Comparison of ENCODE assay signal across 7 cellular contexts in the genomic region with DNA sequence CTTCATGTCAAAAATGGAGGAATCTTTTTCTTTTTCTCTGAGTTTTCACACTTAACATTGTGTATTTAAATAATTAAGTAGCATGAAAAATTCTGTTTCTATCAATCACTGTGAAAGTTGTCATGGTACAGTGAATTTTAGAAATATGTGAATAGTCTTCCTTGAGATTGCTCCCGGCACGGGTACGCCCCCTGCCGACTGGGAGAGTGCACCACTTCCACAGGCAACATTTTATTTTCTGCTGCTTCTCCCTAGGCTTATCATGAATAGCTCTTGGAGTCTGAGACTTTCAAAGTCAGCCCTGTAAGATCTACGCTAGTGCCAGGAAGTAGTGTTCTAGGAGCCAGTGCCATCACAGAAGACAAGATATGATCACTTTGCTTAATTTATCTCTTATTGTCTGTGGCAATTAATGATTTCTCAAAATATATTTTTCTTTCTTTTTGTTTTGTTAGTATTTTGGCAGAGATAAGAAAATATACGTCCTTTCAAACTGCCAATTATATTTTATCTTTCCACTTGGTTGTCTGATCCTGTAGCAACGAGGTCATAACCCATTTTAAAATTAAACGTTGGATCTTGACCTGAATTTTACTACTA.
DNase-seq lines count a peak whose midpoint lies in the region; ATAC-seq and TF ChIP-seq lines count a peak whose summit lies in the region.

No MANE protein-coding gene starts in this region.

- no peak overlapping the region for H2AFZ ChIP-seq in PC-3 (ENCODE audit: low read length)
- H2AFZ ChIP-seq in neural progenitor cell (replicated peaks), result no peak overlapping the region

- ATAC-seq in HG03139 (IDR thresholded peaks at IDR 0.05; ENCODE audit: unreplicated experiment) (peak; percentile 70), PC-3 (no peak; the same call in 1 of the 2 replicates)

- no peak overlapping the region for H3K9ac ChIP-seq in PC-3 (ENCODE audit: low read length)
- no peak overlapping the region for H3K9ac ChIP-seq in neural progenitor cell

- H3K4me1 ChIP-seq in PC-3 (ENCODE audit: insufficient read depth, low read length), result no peaks in the 10 kb centered on the region
- no peaks in the 10 kb centered on the region for H3K4me1 ChIP-seq in neural progenitor cell

- H3F3A ChIP-seq in PC-3 (ENCODE audit: low read length, unreplicated experiment) (no peaks in the 10 kb centered on the region), neural progenitor cell (ENCODE audit: low read depth) (no peaks in the 10 kb centered on the region)

- no peaks in the 10 kb centered on the region for H3K9me3 Mint-ChIP-seq in neural progenitor cell

- H3K27ac Mint-ChIP-seq in neural progenitor cell, result no peak overlapping the region

- no peak overlapping the region for H3K4me3 Mint-ChIP-seq in neural progenitor cell

- H3K4me3 ChIP-seq in PC-3 (ENCODE audit: low read length) (no peak overlapping the region), neural progenitor cell (no peak overlapping the region)

- H3K4me1 Mint-ChIP-seq in neural progenitor cell, result no peaks in the 10 kb centered on the region

- no peaks in the 10 kb centered on the region for H3K36me3 Mint-ChIP-seq in neural progenitor cell

- H3K27ac ChIP-seq in PC-3 (ENCODE audit: low read length), result no peak overlapping the region
- H3K27ac ChIP-seq in neural progenitor cell, result no peak overlapping the region

- H3K36me3 ChIP-seq in PC-3 (ENCODE audit: low read depth, low read length), result no peaks in the 10 kb centered on the region
- H3K36me3 ChIP-seq in neural progenitor cell, result no peaks in the 10 kb centered on the region

- POLR2A ChIA-PET in PC-3 (lab: Charles Lee; ENCODE audit: unreplicated experiment), result no interaction called here

- BruUV-seq in PC-3 (replicated peaks; lab: Mats Ljungman, UMichigan), result no TSS peak

- CTCF ChIA-PET in PC-3 (lab: Charles Lee), result no interaction called here

- H3K79me2 ChIP-seq in PC-3 (ENCODE audit: low read length), result no peaks in the 10 kb centered on the region
- H3K79me2 ChIP-seq in neural progenitor cell (ENCODE audit: low read depth), result no peaks in the 10 kb centered on the region

- no peak overlapping the region for H3K4me2 ChIP-seq in PC-3 (ENCODE audit: low read length)
- no peak overlapping the region for H3K4me2 ChIP-seq in neural progenitor cell

- H3K9me3 ChIP-seq in PC-3 (ENCODE audit: low read length) (no peaks in the 10 kb centered on the region), neural progenitor cell (ENCODE audit: low read depth) (no peaks in the 10 kb centered on the region)

- DNase-seq in ELR (ENCODE audit: low read depth), result peak; percentile 46
- peak; percentile 1 for DNase-seq in GM19240 (ENCODE audit: insufficient read length, low spot score)
- peak; percentile 59 for DNase-seq in PC-3
- DNase-seq in epidermal melanocyte (ENCODE audit: insufficient read length, low spot score), result peak; percentile 16
- DNase-seq in neural progenitor cell (ENCODE audit: low spot score), result peak; percentile 77
- no peak for DNase-seq in central memory CD4-positive, alpha-beta T cell

- H3K27me3 ChIP-seq in PC-3 (ENCODE audit: low read length) (no peaks in the 10 kb centered on the region), neural progenitor cell (no peaks in the 10 kb centered on the region)

- no peaks in the 10 kb centered on the region for H4K20me1 ChIP-seq in PC-3 (ENCODE audit: low read length)
- no peaks in the 10 kb centered on the region for H4K20me1 ChIP-seq in neural progenitor cell (ENCODE audit: low read depth)

- peak; percentile 75 for TF ChIP-seq CTCF in PC-3 (conservative IDR thresholded peaks at IDR 0.05; ENCODE audit: low read depth, low read length)
- peak; percentile 98 for TF ChIP-seq CTCF in neural progenitor cell (IDR thresholded peaks at IDR 0.05)

- H3K27me3 Mint-ChIP-seq in neural progenitor cell (ENCODE audit: insufficient read depth, low read depth), result no peaks in the 10 kb centered on the region

- H3K9me2 ChIP-seq in PC-3 (replicated peaks; ENCODE audit: low read length), result no peaks in the 10 kb centered on the region

- intact Hi-C loops in PC-3 (cut with micrococcal nuclease), result loop anchor here (1.0 kb wide), 1 partner anchor 264 kb away; no protein-coding TSS in a partner anchor
